ENCODE assay signal across 26 cellular contexts in genomic region chr1:2609271-2610035, GRCh38. TPM values are rescaled to one million over a fixed set of nuclear protein-coding genes. Genes with fewer than 3 reads are reported as not detected.
DNase-seq lines count a peak whose midpoint lies in the region; ATAC-seq and TF ChIP-seq lines count a peak whose summit lies in the region.
"Had no signal": no experiment of that assay in that cellular context is flagged by ENCODE, and none has a peak within 500 bp of the region (broad histone marks: within the 10 kb centered on the region; RNA-seq: fewer than 3 reads in every experiment).

No MANE protein-coding gene starts in this region.

- H3K4me3 ChIP-seq in left ventricle myocardium inferior (no peak overlapping the region), neuronal stem cell (ENCODE audit: low read length in 2 of 2) (no peak overlapping the region), prostate gland (no peak overlapping the region)
- H3K4me3 ChIP-seq: heart right ventricle, left lung, Peyer's patch, SJSA1 had no signal

- H3K27me3 Mint-ChIP-seq in glutamatergic neuron (ENCODE audit: unreplicated experiment), result no peaks in the 10 kb centered on the region
- H3K27me3 Mint-ChIP-seq: activated naive CD8-positive, alpha-beta T cell; natural killer cell treated with Interleukin-12 subunit alpha and Interleukin-12 subunit beta and Interleukin-15 and Interleukin-18, amount 100 ng/mL, for 72 hours; type B pancreatic cell had no signal

- H3K27ac Mint-ChIP-seq in glutamatergic neuron (ENCODE audit: unreplicated experiment), result no peak overlapping the region
- H3K27ac Mint-ChIP-seq: activated naive CD8-positive, alpha-beta T cell; natural killer cell treated with Interleukin-12 subunit alpha and Interleukin-12 subunit beta and Interleukin-15 and Interleukin-18, amount 100 ng/mL, for 72 hours; type B pancreatic cell had no signal

- H3K14ac ChIP-seq in neuronal stem cell (ENCODE audit: low read length), result peak overlapping the region; percentile 67

- H2BK12ac ChIP-seq in neuronal stem cell (ENCODE audit: low read length), result peak overlapping the region; percentile 89

- peak overlapping the region; percentile 82 for H2BK120ac ChIP-seq in neuronal stem cell (ENCODE audit: low read depth, low read length)

- no peak overlapping the region for H3K4me2 ChIP-seq in neuronal stem cell (ENCODE audit: insufficient read depth, low read length, poor library complexity, severe bottlenecking)

- H3K18ac ChIP-seq in neuronal stem cell (ENCODE audit: low read length), result peak overlapping the region; percentile 85

- H3K9ac ChIP-seq in neuronal stem cell (ENCODE audit: low read depth, low read length, poor library complexity), result peak overlapping the region; percentile 50
- H3K9ac ChIP-seq: parathyroid adenoma had no signal

- peak overlapping the region; percentile 32 for H4K8ac ChIP-seq in neuronal stem cell (ENCODE audit: low read depth, low read length)

- intact Hi-C loops in cardiac septum (cut with DNase I), result no loop called here
- intact Hi-C loops in left ventricle myocardium inferior (cut with micrococcal nuclease), result no loop called here
- intact Hi-C loops in prostate gland (cut with DNase I), result no loop called here

- H3K36me3 ChIP-seq in left ventricle myocardium inferior, result no peaks in the 10 kb centered on the region
- no peaks in the 10 kb centered on the region for H3K36me3 ChIP-seq in neuronal stem cell (replicated peaks in 1 of 2; ENCODE audit: control insufficient read depth in 2 of 2, insufficient read depth in 2 of 2, low read length in 2 of 2)
- H3K36me3 ChIP-seq in prostate gland, result no peaks in the 10 kb centered on the region
- H3K36me3 ChIP-seq: heart right ventricle, left lung, Peyer's patch, SJSA1 had no signal

- DNase-seq in cardiac septum (ENCODE audit: low spot score) (peak; percentile 66), left ventricle myocardium inferior (no peak), glutamatergic neuron (peak; percentile 15), neuronal stem cell (ENCODE audit: low spot score) (no peak), dedifferentiated amniotic fluid mesenchymal stem cell (ENCODE audit: extremely low spot score) (no peak), prostate gland (ENCODE audit: low spot score) (no peak)
- no peak for DNase-seq in activated CD4-positive, CD25-positive, alpha-beta regulatory T cell treated with anti-CD3 and anti-CD28 coated beads, Interleukin-2, amount 50 U/mL, for 72 hours
- DNase-seq: activated CD4-positive, alpha-beta T cell treated with anti-CD3 and anti-CD28 coated beads for 4 hours; Caco-2; DMS79 treated with DMSO at 0.1 percent for 48 hours; NCI-H187; NCI-H2171 treated with DMSO at 0.1 percent for 48 hours; NCI-H526 had no signal

- H2BK15ac ChIP-seq in neuronal stem cell (ENCODE audit: low read length), result peak overlapping the region; percentile 93

- H3K9me3 ChIP-seq in left ventricle myocardium inferior (replicated peaks), result peaks cover 14% of the 10 kb centered on the region
- peaks cover 0 to 3% of the 10 kb centered on the region in 2 donors for H3K9me3 ChIP-seq in neuronal stem cell (replicated peaks in 1 of 2; ENCODE audit: control insufficient read depth in 2 of 2, insufficient read depth in 1 of 2, low read depth in 1 of 2, low read length in 2 of 2)
- no peaks in the 10 kb centered on the region for H3K9me3 ChIP-seq in prostate gland
- H3K9me3 ChIP-seq: Caco-2, SJSA1 had no signal

- peak overlapping the region; percentile 61 for H3K4ac ChIP-seq in neuronal stem cell (ENCODE audit: low read length)

- no peak overlapping the region for H2AFZ ChIP-seq in neuronal stem cell (ENCODE audit: low read length)
- H2AFZ ChIP-seq: parathyroid adenoma had no signal

- H3K4me1 Mint-ChIP-seq in glutamatergic neuron (ENCODE audit: low read depth, unreplicated experiment), result no peaks in the 10 kb centered on the region
- H3K4me1 Mint-ChIP-seq: central memory CD8-positive, alpha-beta T cell had no signal

- H3K23ac ChIP-seq in neuronal stem cell (ENCODE audit: low read depth, low read length, poor library complexity), result peak overlapping the region; percentile 77

- no peak for TF ChIP-seq POLR2A in prostate gland (IDR thresholded peaks at IDR 0.05)

- H4K91ac ChIP-seq in neuronal stem cell (ENCODE audit: low read depth, low read length, poor library complexity), result no peak overlapping the region

- WGBS in neuronal stem cell (ENCODE audit: extremely low coverage in 2 of 2, insufficient read length in 2 of 2, insufficient replicate concordance in 1 of 2), 2 donors, result no CpG with 5 or more reads among the region's 37 CpGs
- WGBS in prostate gland, result 91% methylated on average over 37 of the region's 37 CpGs

- no peak for ATAC-seq in GM21360 (IDR thresholded peaks at IDR 0.05; ENCODE audit: unreplicated experiment)
- ATAC-seq: heart right ventricle; left lung; natural killer cell treated with Interleukin-12 subunit alpha and Interleukin-12 subunit beta and Interleukin-15 and Interleukin-18, amount 100 ng/mL, for 72 hours had no signal

- H3K27ac ChIP-seq in left ventricle myocardium inferior (replicated peaks) (no peak overlapping the region), neuronal stem cell (replicated peaks; ENCODE audit: low read length) (no peak overlapping the region), prostate gland (no peak overlapping the region)
- H3K27ac ChIP-seq: epithelial cell of prostate, heart right ventricle, left lung, parathyroid adenoma, Peyer's patch, SJSA1 had no signal

- peak overlapping the region; percentile 35 for H2BK5ac ChIP-seq in neuronal stem cell (ENCODE audit: low read length)

- H3K27me3 ChIP-seq in left ventricle myocardium inferior (ENCODE audit: low read depth) (peaks cover 78% of the 10 kb centered on the region), neuronal stem cell (ENCODE audit: control insufficient read depth in 3 of 3, insufficient read depth in 3 of 3, low read depth in 1 of 3, low read length in 3 of 3) (peaks cover 0 to 30% (median 2%) of the 10 kb centered on the region in 3 experiments), prostate gland (replicated peaks; ENCODE audit: insufficient read depth) (no peaks in the 10 kb centered on the region)
- H3K27me3 ChIP-seq: Peyer's patch had no signal

- H2AK5ac ChIP-seq in neuronal stem cell (ENCODE audit: low read depth, low read length), result peak overlapping the region; percentile 99

- H3K4me1 ChIP-seq in left ventricle myocardium inferior, result peaks cover 15% of the 10 kb centered on the region
- peaks cover 0 to 9% of the 10 kb centered on the region in 2 donors for H3K4me1 ChIP-seq in neuronal stem cell (ENCODE audit: control insufficient read depth in 2 of 2, insufficient read depth in 1 of 2, low read depth in 1 of 2, low read length in 2 of 2)
- H3K4me1 ChIP-seq in prostate gland (replicated peaks), result no peaks in the 10 kb centered on the region
- H3K4me1 ChIP-seq: Caco-2, parathyroid adenoma, SJSA1 had no signal

- H3K4me3 Mint-ChIP-seq in glutamatergic neuron (ENCODE audit: unreplicated experiment), result no peak overlapping the region
- H3K4me3 Mint-ChIP-seq: activated naive CD8-positive, alpha-beta T cell; central memory CD8-positive, alpha-beta T cell; natural killer cell treated with Interleukin-12 subunit alpha and Interleukin-12 subunit beta and Interleukin-15 and Interleukin-18, amount 100 ng/mL, for 72 hours; type B pancreatic cell had no signal

- peaks cover 6% of the 10 kb centered on the region for H3K9me3 Mint-ChIP-seq in glutamatergic neuron (ENCODE audit: unreplicated experiment)
- H3K9me3 Mint-ChIP-seq: natural killer cell treated with Interleukin-12 subunit alpha and Interleukin-12 subunit beta and Interleukin-15 and Interleukin-18, amount 100 ng/mL, for 72 hours had no signal

- H3K36me3 Mint-ChIP-seq in glutamatergic neuron (ENCODE audit: unreplicated experiment), result peaks cover 5% of the 10 kb centered on the region
- H3K36me3 Mint-ChIP-seq: type B pancreatic cell had no signal

- no peaks in the 10 kb centered on the region for H3K79me1 ChIP-seq in neuronal stem cell (ENCODE audit: low read depth, low read length)

- TF ChIP-seq CTCF in left ventricle myocardium inferior (IDR thresholded peaks at IDR 0.05; ENCODE audit: borderline replicate concordance), result no peak
- no peak for TF ChIP-seq CTCF in glutamatergic neuron (IDR thresholded peaks at IDR 0.05; ENCODE audit: partially characterized antibody, unreplicated experiment)
- no peak for TF ChIP-seq CTCF in prostate gland (IDR thresholded peaks at IDR 0.05)

RNA-seq across cellular contexts. Expression of gene PRXL2B, which starts 22.9 kb away (rescaled TPM):
- total RNA-seq in cardiac septum (3.4 TPM), left ventricle myocardium inferior (8.2 TPM), glutamatergic neuron (ENCODE audit: unreplicated experiment) (46.1 TPM), prostate gland (10 to 100 TPM; 20.3 to 25.8 TPM)
- 35.1 TPM for polyA plus RNA-seq in neuronal stem cell (2013, experiment 1 of 2)
- 35.3 TPM for polyA plus RNA-seq in neuronal stem cell (2013, experiment 2 of 2)

RNA-seq across cellular contexts. Expression of gene MMEL1, which starts 23.4 kb away (rescaled TPM):
- total RNA-seq in cardiac septum, result not detected
- 0.82 TPM for total RNA-seq in left ventricle myocardium inferior
- total RNA-seq in glutamatergic neuron (ENCODE audit: unreplicated experiment), result 4.0 TPM
- 1.1 TPM for polyA plus RNA-seq in neuronal stem cell (2013, experiment 1 of 2)
- 1.4 TPM for polyA plus RNA-seq in neuronal stem cell (2013, experiment 2 of 2)
- 10 to 100 TPM in 1 of 2 donors, 1 to 10 TPM in 1; 4.6 to 13.6 TPM for total RNA-seq in prostate gland
- total RNA-seq: Caco-2, H4, LHCN-M2, SJSA1 had no signal

RNA-seq across cellular contexts. Expression of gene TNFRSF14, which starts 53.3 kb away (rescaled TPM):
- total RNA-seq in cardiac septum (13.8 TPM), left ventricle myocardium inferior (13.7 TPM), glutamatergic neuron (ENCODE audit: unreplicated experiment) (1.2 TPM), prostate gland (100 to 1,000 TPM in 1 of 2 donors, 10 to 100 TPM in 1; 83.3 to 105 TPM)
- polyA plus RNA-seq in neuronal stem cell (2013, experiment 1 of 2), result 1.1 TPM
- 1.3 TPM for polyA plus RNA-seq in neuronal stem cell (2013, experiment 2 of 2)

Comparison
In these comparisons a context has a peak if more than half of its experiments do, and no peak if none do; other contexts are left out.
1. DNase-seq: peak in cardiac septum (single experiment) and glutamatergic neuron (single experiment); none in left ventricle myocardium inferior (single experiment), neuronal stem cell (single experiment), dedifferentiated amniotic fluid mesenchymal stem cell (single experiment), prostate gland (single experiment) and activated CD4-positive, CD25-positive, alpha-beta regulatory T cell treated with anti-CD3 and anti-CD28 coated beads, Interleukin-2, amount 50 U/mL, for 72 hours (single experiment).